Comparison of ENCODE assay signal across 16 cellular contexts in the genomic region with DNA sequence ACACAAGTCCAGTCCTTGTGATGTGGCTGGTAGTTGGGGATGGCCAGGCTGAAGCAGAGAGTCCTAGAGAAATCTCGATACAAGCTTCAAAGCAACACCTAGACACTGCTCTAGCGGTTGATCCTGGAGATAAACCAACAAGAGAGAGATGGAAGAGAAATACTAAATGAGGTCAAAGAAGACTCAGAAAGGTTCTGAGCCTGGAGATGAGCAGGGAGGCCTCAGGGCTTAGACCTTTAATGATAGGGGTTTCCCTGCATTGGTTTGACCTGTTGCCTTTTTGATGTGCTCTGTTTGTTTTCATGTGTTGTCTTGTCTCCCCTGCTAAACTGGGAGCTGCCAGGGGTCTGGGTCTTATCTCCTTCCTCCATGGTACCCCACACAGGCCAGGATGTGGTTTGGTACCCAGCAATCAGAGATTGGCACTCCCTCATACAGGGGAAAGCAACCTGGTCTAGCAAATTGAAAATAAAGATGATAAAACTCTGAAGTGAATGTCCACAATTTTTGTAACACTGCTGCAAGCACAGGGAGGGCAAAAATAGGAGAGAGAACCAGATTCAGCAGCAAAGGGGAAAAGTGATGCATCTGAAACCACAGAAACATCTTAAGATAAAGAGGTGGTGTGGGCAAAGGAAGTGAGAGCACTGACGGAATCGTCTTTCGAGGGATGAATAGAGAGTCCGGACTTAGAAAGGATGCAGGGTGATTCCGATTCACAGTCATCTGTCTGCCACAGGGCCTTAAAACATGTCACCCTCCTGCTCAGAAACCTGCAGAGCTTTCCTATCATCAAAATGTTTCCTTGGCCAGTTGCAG. TPM values are rescaled to one million over a fixed set of nuclear protein-coding genes. Genes with fewer than 3 reads are reported as not detected.
DNase-seq lines count a peak whose midpoint lies in the region; ATAC-seq lines count a peak whose summit lies in the region.
"Had no signal": no experiment of that assay in that cellular context is flagged by ENCODE, and none has a peak within 500 bp of the region (broad histone marks: within the 10 kb centered on the region; RNA-seq: fewer than 3 reads in every experiment).

No MANE protein-coding gene starts in this region.

- no peaks in the 10 kb centered on the region for H3K36me3 Mint-ChIP-seq in stimulated activated naive B cell treated with anti-CD40 and anti-IgM and Interleukin-4, amounts not matched to agents 10 μg/mL and 1 μg/mL and 100 μg/mL, for 72 hours
- H3K36me3 Mint-ChIP-seq in activated T-helper 1 cell treated with anti-CD3 and anti-CD28 coated beads, Interleukin-12 subunit alpha, Interleukin-12 subunit beta, Interleukin-2, Interleukin-4 antibody, amounts not matched to agents 30 ng/mL and 10 ng/mL and 1 ng/mL, durations not matched to agents 14 hours and 24 hours and 36 hours (ENCODE audit: low read depth): no peaks in the 10 kb centered on the region

- peak; percentile 14 for DNase-seq in activated naive CD4-positive, alpha-beta T cell treated with Interleukin-2 at 50 U/mL for 16 hours
- DNase-seq in activated naive CD4-positive, alpha-beta T cell (lab: John Stamatoyannopoulos, UW): no peak
- DNase-seq in activated T-cell treated with anti-CD3 and anti-CD28 coated beads, Interleukin-2, amount 50 U/mL, for 48 hours: peak; percentile 41 to 43
- peak; percentile 44 for DNase-seq in stimulated activated naive B cell treated with anti-CD40 and anti-IgM and Interleukin-4, amounts not matched to agents 10 μg/mL and 1 μg/mL and 100 μg/mL, for 72 hours
- DNase-seq in retina: no peak
- no peak for DNase-seq in activated T-helper 1 cell treated with anti-CD3 and anti-CD28 coated beads, Interleukin-12 subunit alpha, Interleukin-12 subunit beta, Interleukin-2, Interleukin-4 antibody, amounts not matched to agents 30 ng/mL and 10 ng/mL and 1 ng/mL, durations not matched to agents 14 hours and 24 hours and 36 hours (ENCODE audit: low spot score)
- DNase-seq: IMR-90, NCI-H2029 treated with DMSO at 0.1 percent for 48 hours, PC-3, right cardiac atrium, upper lobe of left lung had no signal

- peaks cover 47 to 75% of the 10 kb centered on the region in 2 donors for H3K4me1 Mint-ChIP-seq in stimulated activated naive B cell treated with anti-CD40 and anti-IgM and Interleukin-4, amounts not matched to agents 10 μg/mL and 1 μg/mL and 100 μg/mL, for 72 hours
- peaks cover 16% of the 10 kb centered on the region for H3K4me1 Mint-ChIP-seq in activated T-helper 1 cell treated with anti-CD3 and anti-CD28 coated beads, Interleukin-12 subunit alpha, Interleukin-12 subunit beta, Interleukin-2, Interleukin-4 antibody, amounts not matched to agents 30 ng/mL and 10 ng/mL and 1 ng/mL, durations not matched to agents 14 hours and 24 hours and 36 hours (ENCODE audit: low read depth)

- peaks cover 4 to 11% of the 10 kb centered on the region in 2 donors for H3K27me3 Mint-ChIP-seq in stimulated activated naive B cell treated with anti-CD40 and anti-IgM and Interleukin-4, amounts not matched to agents 10 μg/mL and 1 μg/mL and 100 μg/mL, for 72 hours
- H3K27me3 Mint-ChIP-seq in activated T-helper 1 cell treated with anti-CD3 and anti-CD28 coated beads, Interleukin-12 subunit alpha, Interleukin-12 subunit beta, Interleukin-2, Interleukin-4 antibody, amounts not matched to agents 30 ng/mL and 10 ng/mL and 1 ng/mL, durations not matched to agents 14 hours and 24 hours and 36 hours (ENCODE audit: insufficient read depth): peaks cover 30% of the 10 kb centered on the region

- H3K4me3 Mint-ChIP-seq in stimulated activated naive B cell treated with anti-CD40 and anti-IgM and Interleukin-4, amounts not matched to agents 10 μg/mL and 1 μg/mL and 100 μg/mL, for 72 hours: peak overlapping the region in 1 of 2 donors; percentile 17
- H3K4me3 Mint-ChIP-seq in activated T-helper 1 cell treated with anti-CD3 and anti-CD28 coated beads, Interleukin-12 subunit alpha, Interleukin-12 subunit beta, Interleukin-2, Interleukin-4 antibody, amounts not matched to agents 30 ng/mL and 10 ng/mL and 1 ng/mL, durations not matched to agents 14 hours and 24 hours and 36 hours: no peak overlapping the region

- no peaks in the 10 kb centered on the region for H3K9me3 Mint-ChIP-seq in stimulated activated naive B cell treated with anti-CD40 and anti-IgM and Interleukin-4, amounts not matched to agents 10 μg/mL and 1 μg/mL and 100 μg/mL, for 72 hours
- H3K9me3 Mint-ChIP-seq in activated T-helper 1 cell treated with anti-CD3 and anti-CD28 coated beads, Interleukin-12 subunit alpha, Interleukin-12 subunit beta, Interleukin-2, Interleukin-4 antibody, amounts not matched to agents 30 ng/mL and 10 ng/mL and 1 ng/mL, durations not matched to agents 14 hours and 24 hours and 36 hours: no peaks in the 10 kb centered on the region

- ATAC-seq in HG03460 (IDR thresholded peaks at IDR 0.05; ENCODE audit: unreplicated experiment) (peak; percentile 50), HG03280 (IDR thresholded peaks at IDR 0.05; ENCODE audit: unreplicated experiment) (no peak)
- ATAC-seq in stimulated activated naive B cell treated with anti-CD40 and anti-IgM and Interleukin-4, amounts not matched to agents 10 μg/mL and 1 μg/mL and 100 μg/mL, for 72 hours (replicated peaks): peak; percentile 80
- ATAC-seq: PC-3, right cardiac atrium had no signal

- peak overlapping the region; percentile 4 for H3K27ac Mint-ChIP-seq in stimulated activated naive B cell treated with anti-CD40 and anti-IgM and Interleukin-4, amounts not matched to agents 10 μg/mL and 1 μg/mL and 100 μg/mL, for 72 hours
- H3K27ac Mint-ChIP-seq in activated T-helper 1 cell treated with anti-CD3 and anti-CD28 coated beads, Interleukin-12 subunit alpha, Interleukin-12 subunit beta, Interleukin-2, Interleukin-4 antibody, amounts not matched to agents 30 ng/mL and 10 ng/mL and 1 ng/mL, durations not matched to agents 14 hours and 24 hours and 36 hours: no peak overlapping the region

- intact Hi-C loops in activated T-helper 1 cell treated with anti-CD3 and anti-CD28 coated beads, Interleukin-12 subunit alpha, Interleukin-12 subunit beta, Interleukin-2, Interleukin-4 antibody, amounts not matched to agents 30 ng/mL and 10 ng/mL and 1 ng/mL, durations not matched to agents 14 hours and 24 hours and 36 hours (cut with micrococcal nuclease): loop anchor here (1.0 to 2.0 kb wide), 3 partner anchors 11 to 17 kb away; no protein-coding TSS in a partner anchor

RNA-seq across cellular contexts. Expression of a gene that starts 3.4 kb away (rescaled TPM):
- not detected in 2 replicates for total RNA-seq in activated T-helper 1 cell treated with anti-CD3 and anti-CD28 coated beads, Interleukin-12 subunit alpha, Interleukin-12 subunit beta, Interleukin-2, Interleukin-4 antibody, amounts not matched to agents 30 ng/mL and 10 ng/mL and 1 ng/mL, durations not matched to agents 14 hours and 24 hours and 36 hours
- total RNA-seq: chondrocyte, H1, IMR-90, PC-3 had no signal

RNA-seq across cellular contexts. Expression of a gene that starts 38.8 kb away (rescaled TPM):
- not detected in 2 replicates for total RNA-seq in activated T-helper 1 cell treated with anti-CD3 and anti-CD28 coated beads, Interleukin-12 subunit alpha, Interleukin-12 subunit beta, Interleukin-2, Interleukin-4 antibody, amounts not matched to agents 30 ng/mL and 10 ng/mL and 1 ng/mL, durations not matched to agents 14 hours and 24 hours and 36 hours
- total RNA-seq: chondrocyte, IMR-90, mucosa of gallbladder, PC-3, right cardiac atrium had no signal

Comparison
In these comparisons a context has a peak if more than half of its experiments do, and no peak if none do; other contexts are left out.
1. DNase-seq: peak in activated naive CD4-positive, alpha-beta T cell treated with Interleukin-2 at 50 U/mL for 16 hours (single experiment), activated T-cell treated with anti-CD3 and anti-CD28 coated beads, Interleukin-2, amount 50 U/mL, for 48 hours (2 of 2) and stimulated activated naive B cell treated with anti-CD40 and anti-IgM and Interleukin-4, amounts not matched to agents 10 μg/mL and 1 μg/mL and 100 μg/mL, for 72 hours (single experiment); none in activated naive CD4-positive, alpha-beta T cell (0 of 4), retina (single experiment) and activated T-helper 1 cell treated with anti-CD3 and anti-CD28 coated beads, Interleukin-12 subunit alpha, Interleukin-12 subunit beta, Interleukin-2, Interleukin-4 antibody, amounts not matched to agents 30 ng/mL and 10 ng/mL and 1 ng/mL, durations not matched to agents 14 hours and 24 hours and 36 hours (single experiment).